Comparison of ENCODE assay signal across 1 cellular context in the genomic region with DNA sequence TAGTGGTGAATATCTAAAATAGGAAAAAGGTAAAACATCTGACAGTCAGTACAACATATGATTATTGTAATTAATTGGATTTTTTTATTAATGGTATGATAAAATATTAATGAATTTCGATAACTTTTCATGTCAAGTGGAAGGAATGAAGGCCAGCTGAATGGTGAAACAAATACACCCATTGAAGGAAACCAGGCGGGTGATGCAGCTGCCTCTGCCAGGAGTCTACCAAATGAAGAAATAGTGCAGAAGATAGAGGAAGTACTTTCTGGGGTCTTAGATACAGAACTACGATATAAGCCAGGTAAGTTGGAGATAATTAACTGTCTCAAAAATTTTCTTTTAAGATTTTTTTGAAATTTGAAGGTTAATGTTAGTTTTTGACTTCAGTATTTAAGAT.
TF ChIP-seq lines count a peak whose summit lies in the region.

No MANE protein-coding gene starts in this region.

TF ChIP-seq in endothelial cell of umbilical vein, 7 proteins besides CTCF, POLR2A, EP300 and RAD21:
- TF ChIP-seq GATA2 (IDR thresholded peaks at IDR 0.05; ENCODE audit: insufficient read depth, insufficient read length, low read depth, low read length) (no peak), FOS (IDR thresholded peaks at IDR 0.05; ENCODE audit: borderline replicate concordance, insufficient read depth, low read length) (no peak), JUN (IDR thresholded peaks at IDR 0.05; ENCODE audit: borderline replicate concordance, insufficient read depth, insufficient read length, low read depth) (no peak), POLR2AphosphoS5 (IDR thresholded peaks at IDR 0.05; ENCODE audit: insufficient read depth, low read depth, low read length) (no peak), MYC (IDR thresholded peaks at IDR 0.05; ENCODE audit: low read depth, low read length) (no peak), EZH2 (IDR thresholded peaks at IDR 0.05; ENCODE audit: borderline replicate concordance, low read depth, low read length, severe bottlenecking) (no peak)
- TF ChIP-seq, protein P1, sequence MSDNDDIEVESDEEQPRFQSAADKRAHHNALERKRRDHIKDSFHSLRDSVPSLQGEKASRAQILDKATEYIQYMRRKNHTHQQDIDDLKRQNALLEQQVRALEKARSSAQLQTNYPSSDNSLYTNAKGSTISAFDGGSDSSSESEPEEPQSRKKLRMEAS (IDR thresholded peaks at IDR 0.05; ENCODE audit: insufficient read depth, insufficient read length), result no peak
